Comparison of ENCODE assay signal across 8 cellular contexts in genomic region chr14:77120771-77121743, GRCh38. TPM values are rescaled to one million over a fixed set of nuclear protein-coding genes. Genes with fewer than 3 reads are reported as not detected.
DNase-seq lines count a peak whose midpoint lies in the region; ATAC-seq and TF ChIP-seq lines count a peak whose summit lies in the region.

No MANE protein-coding gene starts in this region.

- H3K27ac ChIP-seq in esophagus (ENCODE audit: low read depth in 2 of 2, low read length in 1 of 2) = peak overlapping the region; percentile 78 to 83

- peak; percentile 90 for DNase-seq in DMS 273 treated with DMSO at 0.1 percent for 48 hours (lab: John Stamatoyannopoulos, UW)
- no peak for DNase-seq in stimulated activated effector memory CD8-positive, alpha-beta T cell treated with anti-CD3 and anti-CD28 coated beads, Interleukin-12 subunit alpha, Interleukin-12 subunit beta, amount 100 ng/mL, for 72 hours (ENCODE audit: low spot score in 2 of 2)
- DNase-seq in HPDE6-E6E7 (ENCODE audit: extremely low spot score) = no peak
- no peak for DNase-seq in AG20443 (ENCODE audit: low spot score)

- H3K4me1 Mint-ChIP-seq in stimulated activated effector memory CD8-positive, alpha-beta T cell treated with anti-CD3 and anti-CD28 coated beads, Interleukin-12 subunit alpha, Interleukin-12 subunit beta, amount 100 ng/mL, for 72 hours = peaks cover 43% of the 10 kb centered on the region

- H3K27ac Mint-ChIP-seq in stimulated activated effector memory CD8-positive, alpha-beta T cell treated with anti-CD3 and anti-CD28 coated beads, Interleukin-12 subunit alpha, Interleukin-12 subunit beta, amount 100 ng/mL, for 72 hours = peak overlapping the region; percentile 86

- peaks cover 3 to 31% of the 10 kb centered on the region in 2 donors for H3K4me1 ChIP-seq in esophagus (ENCODE audit: control insufficient read depth in 2 of 2, insufficient read depth in 2 of 2, low read length in 1 of 2)

- peak; percentile 64 for TF ChIP-seq POLR2A in Raji (IDR thresholded peaks at IDR 0.05; ENCODE audit: insufficient read depth, low read depth, low read length)

- 38 to 44% methylated on average over 9 of the region's 9 CpGs for WGBS in esophagus, 2 donors

- H3K36me3 Mint-ChIP-seq in stimulated activated effector memory CD8-positive, alpha-beta T cell treated with anti-CD3 and anti-CD28 coated beads, Interleukin-12 subunit alpha, Interleukin-12 subunit beta, amount 100 ng/mL, for 72 hours = peaks cover 10% of the 10 kb centered on the region

- H3K4me3 Mint-ChIP-seq in stimulated activated effector memory CD8-positive, alpha-beta T cell treated with anti-CD3 and anti-CD28 coated beads, Interleukin-12 subunit alpha, Interleukin-12 subunit beta, amount 100 ng/mL, for 72 hours = peak overlapping the region; percentile 45

- H3K4me3 ChIP-seq in esophagus (ENCODE audit: low read depth in 1 of 2, low read length in 2 of 2) = no peak overlapping the region

- H3K9me3 ChIP-seq in esophagus (ENCODE audit: control insufficient read depth in 2 of 2, insufficient read depth in 1 of 2, low read depth in 1 of 2, low read length in 1 of 2) = no peaks in the 10 kb centered on the region

- H3K9me3 Mint-ChIP-seq in stimulated activated effector memory CD8-positive, alpha-beta T cell treated with anti-CD3 and anti-CD28 coated beads, Interleukin-12 subunit alpha, Interleukin-12 subunit beta, amount 100 ng/mL, for 72 hours = no peaks in the 10 kb centered on the region

- peaks cover 3 to 4% of the 10 kb centered on the region in 2 donors for H3K36me3 ChIP-seq in esophagus (ENCODE audit: control insufficient read depth in 2 of 2, insufficient read depth in 2 of 2, low read length in 1 of 2)

- H3K27me3 ChIP-seq in esophagus (ENCODE audit: control insufficient read depth in 1 of 2, insufficient read depth in 2 of 2, low read length in 2 of 2) = no peaks in the 10 kb centered on the region

- ATAC-seq in GM19455 (IDR thresholded peaks at IDR 0.05; ENCODE audit: unreplicated experiment) (peak; percentile 89), HG03460 (IDR thresholded peaks at IDR 0.05; ENCODE audit: unreplicated experiment) (peak; percentile 73)
- ATAC-seq in stimulated activated effector memory CD8-positive, alpha-beta T cell treated with anti-CD3 and anti-CD28 coated beads, Interleukin-12 subunit alpha, Interleukin-12 subunit beta, amount 100 ng/mL, for 72 hours = peak; percentile 80

RNA-seq across cellular contexts. Expression of gene ZDHHC22, which starts 20.5 kb away (rescaled TPM):
- polyA plus RNA-seq in esophagus = not detected

RNA-seq across cellular contexts. Expression of gene CIPC, which starts 23.0 kb away (rescaled TPM):
- polyA plus RNA-seq in esophagus = 10 to 100 TPM in 1 of 2 donors, 1 to 10 TPM in 1; 9.3 to 12.0 TPM
